In genomic region chr10:63241898-63242297, GRCh38 we compare ENCODE assay signal across 13 cellular contexts.
DNase-seq lines count a peak whose midpoint lies in the region; ATAC-seq and TF ChIP-seq lines count a peak whose summit lies in the region.
"Had no signal": no experiment of that assay in that cellular context is flagged by ENCODE, and none has a peak within 500 bp of the region (broad histone marks: within the 10 kb centered on the region; RNA-seq: fewer than 3 reads in every experiment).

No MANE protein-coding gene starts in this region.

- no peaks in the 10 kb centered on the region for H3K9me3 ChIP-seq in tibial artery
- H3K9me3 ChIP-seq: breast epithelium, mucosa of descending colon had no signal

- no peaks in the 10 kb centered on the region for H3K27me3 Mint-ChIP-seq in activated naive CD4-positive, alpha-beta T cell treated with anti-CD3 and anti-CD28 coated beads for 36 hours (ENCODE audit: low read depth)
- no peaks in the 10 kb centered on the region for H3K27me3 Mint-ChIP-seq in activated CD8-positive, alpha-beta T cell treated with anti-CD3 and anti-CD28 coated beads, Interleukin-2, amount 10 ng/mL, durations not matched to agents 7 days and 5 days (ENCODE audit: low read depth)

- peak overlapping the region; percentile 7 for H3K4me3 Mint-ChIP-seq in activated naive CD4-positive, alpha-beta T cell treated with anti-CD3 and anti-CD28 coated beads for 36 hours
- peak overlapping the region; percentile 74 for H3K4me3 Mint-ChIP-seq in activated CD8-positive, alpha-beta T cell treated with anti-CD3 and anti-CD28 coated beads, Interleukin-2, amount 10 ng/mL, durations not matched to agents 7 days and 5 days
- peak overlapping the region; percentile 43 for H3K4me3 Mint-ChIP-seq in stimulated activated effector memory CD8-positive, alpha-beta T cell treated with anti-CD3 and anti-CD28 coated beads, Interleukin-12 subunit alpha, Interleukin-12 subunit beta, amount 100 ng/mL, for 72 hours

- peak overlapping the region; percentile 52 for H3K27ac Mint-ChIP-seq in activated naive CD4-positive, alpha-beta T cell treated with anti-CD3 and anti-CD28 coated beads for 36 hours
- peak overlapping the region; percentile 73 for H3K27ac Mint-ChIP-seq in activated CD8-positive, alpha-beta T cell treated with anti-CD3 and anti-CD28 coated beads, Interleukin-2, amount 10 ng/mL, durations not matched to agents 7 days and 5 days
- peak overlapping the region; percentile 77 for H3K27ac Mint-ChIP-seq in stimulated activated effector memory CD8-positive, alpha-beta T cell treated with anti-CD3 and anti-CD28 coated beads, Interleukin-12 subunit alpha, Interleukin-12 subunit beta, amount 100 ng/mL, for 72 hours

- no peak for TF ChIP-seq CTCF in tibial artery (IDR thresholded peaks at IDR 0.05)

- CTCF ChIA-PET in activated naive CD4-positive, alpha-beta T cell treated with anti-CD3 and anti-CD28 coated beads for 36 hours (lab: Charles Lee), result interaction anchor here (0.9 to 1.1 kb wide), 2 partner anchors 15 to 648 kb away, joined by 3 to 5 read pairs; no protein-coding TSS in a partner anchor
- CTCF ChIA-PET in activated CD8-positive, alpha-beta T cell treated with anti-CD3 and anti-CD28 coated beads, Interleukin-2, amount 10 ng/mL, durations not matched to agents 7 days and 5 days (lab: Charles Lee), result interaction anchor here (0.6 to 2.0 kb wide), 8 partner anchors 14 to 478 kb away, joined by 3 to 6 read pairs (median 3); no protein-coding TSS in a partner anchor

- no peaks in the 10 kb centered on the region for H3K27me3 ChIP-seq in tibial artery
- H3K27me3 ChIP-seq: breast epithelium had no signal

- no peak overlapping the region for H3K4me3 ChIP-seq in tibial artery
- H3K4me3 ChIP-seq: breast epithelium, mucosa of descending colon had no signal

- ATAC-seq in HG03571 (IDR thresholded peaks at IDR 0.05; ENCODE audit: unreplicated experiment), result peak; percentile 19
- peak; percentile 62 for ATAC-seq in activated CD8-positive, alpha-beta T cell treated with anti-CD3 and anti-CD28 coated beads, Interleukin-2, amount 10 ng/mL, durations not matched to agents 7 days and 5 days
- ATAC-seq in stimulated activated effector memory CD8-positive, alpha-beta T cell treated with anti-CD3 and anti-CD28 coated beads, Interleukin-12 subunit alpha, Interleukin-12 subunit beta, amount 100 ng/mL, for 72 hours, result no peak
- ATAC-seq: mucosa of descending colon had no signal

- POLR2A ChIA-PET in activated CD8-positive, alpha-beta T cell treated with anti-CD3 and anti-CD28 coated beads, Interleukin-2, amount 10 ng/mL, durations not matched to agents 7 days and 5 days (lab: Charles Lee), result interaction anchor here (2.3 kb wide), 1 partner anchor 26 kb away, joined by 14 read pairs; no protein-coding TSS in a partner anchor

- peaks cover 15% of the 10 kb centered on the region for H3K36me3 Mint-ChIP-seq in activated naive CD4-positive, alpha-beta T cell treated with anti-CD3 and anti-CD28 coated beads for 36 hours (ENCODE audit: low read depth)
- H3K36me3 Mint-ChIP-seq in activated CD8-positive, alpha-beta T cell treated with anti-CD3 and anti-CD28 coated beads, Interleukin-2, amount 10 ng/mL, durations not matched to agents 7 days and 5 days (ENCODE audit: low read depth), result peaks cover 50% of the 10 kb centered on the region
- H3K36me3 Mint-ChIP-seq in stimulated activated effector memory CD8-positive, alpha-beta T cell treated with anti-CD3 and anti-CD28 coated beads, Interleukin-12 subunit alpha, Interleukin-12 subunit beta, amount 100 ng/mL, for 72 hours, result peaks cover 16% of the 10 kb centered on the region

- H3K27ac ChIP-seq in tibial artery, result no peak overlapping the region
- H3K27ac ChIP-seq: breast epithelium had no signal

- intact Hi-C loops in activated naive CD4-positive, alpha-beta T cell treated with anti-CD3 and anti-CD28 coated beads for 36 hours (cut with micrococcal nuclease), result loop anchor here (1.0 kb wide), 1 partner anchor 20 kb away; no protein-coding TSS in a partner anchor
- intact Hi-C loops in tibial artery (cut with DNase I; ENCODE audit: low total_unique reads), result no loop called here

- peaks cover 11% of the 10 kb centered on the region for H3K9me3 Mint-ChIP-seq in activated naive CD4-positive, alpha-beta T cell treated with anti-CD3 and anti-CD28 coated beads for 36 hours
- H3K9me3 Mint-ChIP-seq in activated CD8-positive, alpha-beta T cell treated with anti-CD3 and anti-CD28 coated beads, Interleukin-2, amount 10 ng/mL, durations not matched to agents 7 days and 5 days (ENCODE audit: insufficient read depth), result peaks cover 7% of the 10 kb centered on the region
- peaks cover 8% of the 10 kb centered on the region for H3K9me3 Mint-ChIP-seq in stimulated activated effector memory CD8-positive, alpha-beta T cell treated with anti-CD3 and anti-CD28 coated beads, Interleukin-12 subunit alpha, Interleukin-12 subunit beta, amount 100 ng/mL, for 72 hours

- no peak for DNase-seq in activated naive CD4-positive, alpha-beta T cell treated with anti-CD3 and anti-CD28 coated beads for 36 hours
- DNase-seq in activated naive CD4-positive, alpha-beta T cell treated with Interleukin-2 at 50 U/mL for 16 hours, result no peak
- no peak for DNase-seq in activated CD8-positive, alpha-beta T cell treated with anti-CD3 and anti-CD28 coated beads, Interleukin-2, amount 10 ng/mL, durations not matched to agents 7 days and 5 days
- no peak for DNase-seq in stimulated activated effector memory CD8-positive, alpha-beta T cell treated with anti-CD3 and anti-CD28 coated beads, Interleukin-12 subunit alpha, Interleukin-12 subunit beta, amount 100 ng/mL, for 72 hours (ENCODE audit: low spot score in 2 of 2)
- DNase-seq in HuH-7 (ENCODE audit: low spot score) (no peak), tibial artery (no peak), NCI-H446 (lab: John Stamatoyannopoulos, UW) (no peak)
- DNase-seq: activated CD4-positive, alpha-beta T cell treated with anti-CD3 and anti-CD28 coated beads for 1 hour; foreskin fibroblast; mucosa of descending colon; NCI-H82 had no signal

- H3K36me3 ChIP-seq in tibial artery, result no peaks in the 10 kb centered on the region
- H3K36me3 ChIP-seq: breast epithelium had no signal

- H3K4me1 Mint-ChIP-seq in activated naive CD4-positive, alpha-beta T cell treated with anti-CD3 and anti-CD28 coated beads for 36 hours (ENCODE audit: low read depth), result peaks cover 76% of the 10 kb centered on the region
- peaks cover 73% of the 10 kb centered on the region for H3K4me1 Mint-ChIP-seq in activated CD8-positive, alpha-beta T cell treated with anti-CD3 and anti-CD28 coated beads, Interleukin-2, amount 10 ng/mL, durations not matched to agents 7 days and 5 days (ENCODE audit: low read depth)
- peaks cover 67% of the 10 kb centered on the region for H3K4me1 Mint-ChIP-seq in stimulated activated effector memory CD8-positive, alpha-beta T cell treated with anti-CD3 and anti-CD28 coated beads, Interleukin-12 subunit alpha, Interleukin-12 subunit beta, amount 100 ng/mL, for 72 hours

- H3K4me1 ChIP-seq in tibial artery, result peaks cover 0 to 53% (median 8%) of the 10 kb centered on the region in 4 donors

Comparison
In these comparisons a context has a peak if more than half of its experiments do, and no peak if none do; other contexts are left out.
1. H3K4me3 Mint-ChIP-seq: peak in every context shown above with its lines; median percentile 74 in activated CD8-positive, alpha-beta T cell treated with anti-CD3 and anti-CD28 coated beads, Interleukin-2, amount 10 ng/mL, durations not matched to agents 7 days and 5 days; 43 in stimulated activated effector memory CD8-positive, alpha-beta T cell treated with anti-CD3 and anti-CD28 coated beads, Interleukin-12 subunit alpha, Interleukin-12 subunit beta, amount 100 ng/mL, for 72 hours; 7 in activated naive CD4-positive, alpha-beta T cell treated with anti-CD3 and anti-CD28 coated beads for 36 hours.